In genomic region chr2:95992520-95993272, GRCh38 we compare ENCODE assay signal across 7 cellular contexts. TPM values are rescaled to one million over a fixed set of nuclear protein-coding genes. Genes with fewer than 3 reads are reported as not detected.
DNase-seq lines count a peak whose midpoint lies in the region; ATAC-seq, FAIRE-seq and TF ChIP-seq lines count a peak whose summit lies in the region.
"Not testable (repeated sequence)": the region's sequence is repeated elsewhere in the genome, so short reads cannot be mapped to it uniquely, and the experiment has no call there.

No MANE protein-coding gene starts in this region.

- peak overlapping the region; percentile 75 for H3K27ac ChIP-seq in duodenal mucosa (ENCODE audit: low read depth, low read length)

- FAIRE-seq in islet of Langerhans (lab: Jason Lieb, UNC) = peak; percentile 92

- TF ChIP-seq POLR2A in NB4 (IDR thresholded peaks at IDR 0.05; ENCODE audit: extremely low read depth, insufficient read length) = not testable (repeated sequence)

- TF ChIP-seq CTCF in GM12874 (IDR thresholded peaks at IDR 0.05; ENCODE audit: insufficient read depth, low read depth, low read length) (peak; percentile 52), NB4 (IDR thresholded peaks at IDR 0.05; ENCODE audit: low read depth, low read length) (peak; percentile 62)

- H3K9ac ChIP-seq in duodenal mucosa (ENCODE audit: low read depth in 1 of 2, low read length in 2 of 2) = peak overlapping the region; percentile 73 to 91

- DNase-seq in NB4 (ENCODE audit: low read depth) (peak; percentile 72), renal cortical epithelial cell (ENCODE audit: low read depth) (peak; percentile 59)
- peak; percentile 36 for DNase-seq in activated CD8-positive, alpha-beta memory T cell treated with anti-CD3 and anti-CD28 coated beads, Interleukin-2, amount 50 U/mL, for 4 hours

- peak; percentile 39 for ATAC-seq in HG02759 (IDR thresholded peaks at IDR 0.05; ENCODE audit: unreplicated experiment)

- not testable (repeated sequence) for H3K36me3 ChIP-seq in duodenal mucosa (ENCODE audit: control insufficient read depth in 1 of 2, insufficient read depth in 2 of 2, low read length in 2 of 2)

- H3K4me3 ChIP-seq in NB4 (ENCODE audit: low read depth, low read length) (peak overlapping the region; percentile 61), duodenal mucosa (ENCODE audit: low read depth in 1 of 2, low read length in 2 of 2) (peak overlapping the region; percentile 65 to 70)

- not testable (repeated sequence) for H3K4me1 ChIP-seq in duodenal mucosa (ENCODE audit: control insufficient read depth in 1 of 2, insufficient read depth in 2 of 2, low read length in 2 of 2)

- not testable (repeated sequence) for H3K9me3 ChIP-seq in duodenal mucosa (ENCODE audit: control insufficient read depth in 1 of 2, low read length in 2 of 2)

- H3K27me3 ChIP-seq in duodenal mucosa (ENCODE audit: control insufficient read depth in 1 of 2, insufficient read depth in 2 of 2, low read length in 2 of 2) = not testable (repeated sequence)

RNA-seq across cellular contexts. Expression of gene ANKRD36C, which starts 1.1 kb away (rescaled TPM):
- total RNA-seq in renal cortical epithelial cell = 22.4 and 31.7 TPM in 2 replicates

RNA-seq across cellular contexts. Expression of gene GPAT2, which starts 42.0 kb away (rescaled TPM):
- 0.17 and 2.0 TPM in 2 replicates for total RNA-seq in renal cortical epithelial cell

Comparison
In these comparisons a context has a peak if more than half of its experiments do, and no peak if none do; other contexts are left out.
1. Peak in every context shown above with its lines: DNase-seq, ATAC-seq, H3K4me3 ChIP-seq and H3K27ac ChIP-seq.